ENCODE assay signal across 21 cellular contexts in genomic region chr15:91985297-91985696, GRCh38.
A peak's percentile ranks its signal among the peaks of the same experiment; 100 is the strongest.
DNase-seq lines count a peak whose midpoint lies in the region; ATAC-seq, FAIRE-seq and TF ChIP-seq lines count a peak whose summit lies in the region.
"Had no signal": no experiment of that assay in that cellular context is flagged by ENCODE, and none has a peak within 500 bp of the region (broad histone marks: within the 10 kb centered on the region; RNA-seq: fewer than 3 reads in every experiment).

No MANE protein-coding gene starts in this region.

- POLR2A ChIA-PET in H1 (lab: Charles Lee; ENCODE audit: partially characterized antibody), result no interaction called here

- no peak overlapping the region for H3K18ac ChIP-seq in H1 (ENCODE audit: extremely low read depth, low read length)

- no peak overlapping the region for H3K4me3 Mint-ChIP-seq in stimulated activated naive CD8-positive, alpha-beta T cell treated with anti-CD3 and anti-CD28 coated beads, Interleukin-15, Interleukin-2, amounts not matched to agents 100 ng/mL and 50 ng/mL, for 24 hours
- H3K4me3 Mint-ChIP-seq in type B pancreatic cell (no peak overlapping the region), neural progenitor cell (no peak overlapping the region)
- H3K4me3 Mint-ChIP-seq: CD4-positive, CD25-positive, alpha-beta regulatory T cell; CD8-positive, alpha-beta memory T cell had no signal

- FAIRE-seq in H1 (lab: Jason Lieb, UNC), result no peak
- FAIRE-seq: GM12878 had no signal

- H3K36me3 ChIP-seq in H1 (ENCODE audit: control insufficient read depth in 2 of 4, insufficient read depth in 4 of 4, low read length in 3 of 4) (no peaks in the 10 kb centered on the region), heart right ventricle (no peaks in the 10 kb centered on the region), neural progenitor cell (no peaks in the 10 kb centered on the region)
- H3K36me3 ChIP-seq: BE2C, HAP-1 had no signal

- H3F3A ChIP-seq in neural progenitor cell (ENCODE audit: low read depth), result no peaks in the 10 kb centered on the region

- H4K8ac ChIP-seq in H1 (ENCODE audit: extremely low read depth, insufficient read depth, low read length), result no peak overlapping the region

- no peak for TF ChIP-seq POLR2A in H1 (IDR thresholded peaks at IDR 0.05; ENCODE audit: control extremely low read depth in 1 of 2, low read depth in 2 of 2, low read length in 2 of 2)

- no peaks in the 10 kb centered on the region for H3K36me3 Mint-ChIP-seq in stimulated activated naive CD8-positive, alpha-beta T cell treated with anti-CD3 and anti-CD28 coated beads, Interleukin-15, Interleukin-2, amounts not matched to agents 100 ng/mL and 50 ng/mL, for 24 hours (ENCODE audit: low read depth)
- H3K36me3 Mint-ChIP-seq in type B pancreatic cell (no peaks in the 10 kb centered on the region), neural progenitor cell (no peaks in the 10 kb centered on the region)

- H3K79me1 ChIP-seq in H1 (ENCODE audit: low read depth, low read length), result no peaks in the 10 kb centered on the region; the same call in 1 of the 2 replicates

- H2BK15ac ChIP-seq in H1 (ENCODE audit: low read length), result no peak overlapping the region

- no peak overlapping the region for H4K91ac ChIP-seq in H1 (replicated peaks; ENCODE audit: insufficient read length, low read length)

- H3K27ac ChIP-seq in H1 (ENCODE audit: low read depth, low read length) (no peak overlapping the region), heart right ventricle (no peak overlapping the region), neural progenitor cell (no peak overlapping the region)

- H3K27ac Mint-ChIP-seq in stimulated activated naive CD8-positive, alpha-beta T cell treated with anti-CD3 and anti-CD28 coated beads, Interleukin-15, Interleukin-2, amounts not matched to agents 100 ng/mL and 50 ng/mL, for 24 hours, result peak overlapping the region; percentile 4
- H3K27ac Mint-ChIP-seq in type B pancreatic cell (peak overlapping the region; percentile 46), neural progenitor cell (no peak overlapping the region)

- H3K4me3 ChIP-seq in H1 (ENCODE audit: extremely low read depth in 1 of 4, insufficient read depth in 2 of 4, low read depth in 3 of 4, low read length in 4 of 4) (no peak overlapping the region), heart right ventricle (no peak overlapping the region), neural progenitor cell (no peak overlapping the region)
- H3K4me3 ChIP-seq: GM12878, HAP-1 had no signal

- H2BK20ac ChIP-seq in H1 (ENCODE audit: low read length), result no peak overlapping the region

- 0 out of 2 replicates have a peak overlapping the region, but pooled peaks have one; percentile 9 for H2BK12ac ChIP-seq in H1 (ENCODE audit: low read depth, low read length)

- H3K14ac ChIP-seq in H1 (ENCODE audit: insufficient read length), result no peak overlapping the region

- H2AFZ ChIP-seq in H1 (ENCODE audit: low read length) (no peak overlapping the region), neural progenitor cell (replicated peaks) (no peak overlapping the region)

- TF ChIP-seq CTCF in H1 (IDR thresholded peaks at IDR 0.05; ENCODE audit: control extremely low read depth in 1 of 3, insufficient read depth in 1 of 3, low read depth in 1 of 3, low read length in 3 of 3) (no peak), type B pancreatic cell (conservative IDR thresholded peaks at IDR 0.05) (no peak), heart right ventricle (IDR thresholded peaks at IDR 0.05) (no peak), neural progenitor cell (IDR thresholded peaks at IDR 0.05) (no peak)

- no peak overlapping the region for H2AK5ac ChIP-seq in H1 (ENCODE audit: low read depth, low read length)

- CTCF ChIA-PET in H1 (lab: Charles Lee; ENCODE audit: partially characterized antibody), result interaction anchor here (0.7 to 1.3 kb wide), 5 partner anchors 9 to 93 kb away, joined by 3 read pairs; no protein-coding TSS in a partner anchor

- no peak for ATAC-seq in stimulated activated naive CD8-positive, alpha-beta T cell treated with anti-CD3 and anti-CD28 coated beads, Interleukin-15, Interleukin-2, amounts not matched to agents 100 U/mL and 50 U/mL, for 24 hours
- no peak for ATAC-seq in heart right ventricle
- ATAC-seq: GM12878 had no signal

- H3K27me3 ChIP-seq in H1 (replicated peaks in 1 of 4; ENCODE audit: control insufficient read depth in 3 of 4, extremely low read depth in 1 of 4, insufficient read depth in 3 of 4, low read length in 3 of 4) (no peaks in the 10 kb centered on the region), heart right ventricle (no peaks in the 10 kb centered on the region), neural progenitor cell (no peaks in the 10 kb centered on the region)
- H3K27me3 ChIP-seq: BE2C had no signal

- H3K4ac ChIP-seq in H1 (replicated peaks; ENCODE audit: insufficient read length, low read depth, low read length), result no peak overlapping the region

- H3K4me1 ChIP-seq in H1 (replicated peaks in 1 of 4; ENCODE audit: control insufficient read depth in 3 of 4, insufficient read depth in 4 of 4, low read length in 3 of 4) (peaks cover 0 to 4% (median 2%) of the 10 kb centered on the region in 4 experiments; a peak in 2 of 7 replicates), heart right ventricle (peaks cover 7 to 63% (median 43%) of the 10 kb centered on the region in 9 donors), neural progenitor cell (no peaks in the 10 kb centered on the region)
- H3K4me1 ChIP-seq: HAP-1 had no signal

- H2BK120ac ChIP-seq in H1 (replicated peaks; ENCODE audit: low read depth, low read length), result no peak overlapping the region

- no peak overlapping the region for H3K23ac ChIP-seq in H1 (ENCODE audit: insufficient read length)

- H3K9me3 ChIP-seq in H1 (ENCODE audit: insufficient read depth in 2 of 2, low read depth in 1 of 2, low read length in 1 of 2), result no peaks in the 10 kb centered on the region
- no peaks in the 10 kb centered on the region for H3K9me3 ChIP-seq in heart right ventricle
- no peaks in the 10 kb centered on the region for H3K9me3 ChIP-seq in neural progenitor cell (ENCODE audit: low read depth)
- H3K9me3 ChIP-seq: BE2C, HAP-1 had no signal

- H3K27me3 Mint-ChIP-seq in stimulated activated naive CD8-positive, alpha-beta T cell treated with anti-CD3 and anti-CD28 coated beads, Interleukin-15, Interleukin-2, amounts not matched to agents 100 ng/mL and 50 ng/mL, for 24 hours, result no peaks in the 10 kb centered on the region
- no peaks in the 10 kb centered on the region for H3K27me3 Mint-ChIP-seq in type B pancreatic cell
- peaks cover 7% of the 10 kb centered on the region for H3K27me3 Mint-ChIP-seq in neural progenitor cell (ENCODE audit: insufficient read depth, low read depth)
- H3K27me3 Mint-ChIP-seq: CD4-positive, CD25-positive, alpha-beta regulatory T cell had no signal

- H4K20me1 ChIP-seq in H1 (replicated peaks in 1 of 2; ENCODE audit: control insufficient read depth in 1 of 2, insufficient read depth in 2 of 2, low read length in 2 of 2) (no peaks in the 10 kb centered on the region), neural progenitor cell (ENCODE audit: low read depth) (no peaks in the 10 kb centered on the region)

- DNase-seq in stimulated activated naive CD8-positive, alpha-beta T cell treated with anti-CD3 and anti-CD28 coated beads, Interleukin-15, Interleukin-2, amounts not matched to agents 100 U/mL and 50 U/mL, for 24 hours, result no peak
- DNase-seq in H1 (ENCODE audit: low read depth in 1 of 2, low spot score in 2 of 2) (no peak), type B pancreatic cell (ENCODE audit: extremely low spot score, unreplicated experiment) (no peak), heart right ventricle (no peak), neural progenitor cell (ENCODE audit: low spot score) (no peak), NCI-H2081 (lab: John Stamatoyannopoulos, UW) (no peak)
- DNase-seq: 8988T; ACHN; BE2C; C1 segment of cervical spinal cord; CD4-positive, CD25-positive, alpha-beta regulatory T cell; CD8-positive, alpha-beta memory T cell; COR-L47; DMS 273 treated with DMSO at 0.1 percent for 48 hours; DMS53; DND-41; EL; GOT3 had no signal

- H3K4me1 Mint-ChIP-seq in stimulated activated naive CD8-positive, alpha-beta T cell treated with anti-CD3 and anti-CD28 coated beads, Interleukin-15, Interleukin-2, amounts not matched to agents 100 ng/mL and 50 ng/mL, for 24 hours (ENCODE audit: low read depth), result no peaks in the 10 kb centered on the region
- no peaks in the 10 kb centered on the region for H3K4me1 Mint-ChIP-seq in type B pancreatic cell (ENCODE audit: unreplicated experiment)
- no peaks in the 10 kb centered on the region for H3K4me1 Mint-ChIP-seq in neural progenitor cell

- H3K56ac ChIP-seq in H1 (replicated peaks; ENCODE audit: insufficient read length, low read depth, low read length), result no peak overlapping the region

- H4K5ac ChIP-seq in H1 (ENCODE audit: insufficient read length, low read depth, low read length), result no peak overlapping the region

- 89% methylated on average over 7 of the region's 7 CpGs; no CpG with 5 or more reads in 1 of the 2 experiments for WGBS in H1 (ENCODE audit: extremely low coverage in 1 of 2, insufficient coverage in 1 of 2, insufficient read length in 1 of 2, insufficient replicate concordance in 2 of 2, low coverage in 1 of 2, low lambda C conversion rate in 2 of 2, missing lambda C conversion rate in 1 of 2), 2 experiments
- WGBS in heart right ventricle, 2 donors, result 91 to 93% methylated on average over 7 of the region's 7 CpGs

- H3K23me2 ChIP-seq in H1 (ENCODE audit: low read depth, low read length), result no peaks in the 10 kb centered on the region

- H3K9me3 Mint-ChIP-seq in stimulated activated naive CD8-positive, alpha-beta T cell treated with anti-CD3 and anti-CD28 coated beads, Interleukin-15, Interleukin-2, amounts not matched to agents 100 ng/mL and 50 ng/mL, for 24 hours, result no peaks in the 10 kb centered on the region
- H3K9me3 Mint-ChIP-seq in type B pancreatic cell (no peaks in the 10 kb centered on the region), neural progenitor cell (no peaks in the 10 kb centered on the region)
- H3K9me3 Mint-ChIP-seq: CD8-positive, alpha-beta memory T cell had no signal

- no peak for TF ChIP-seq EP300 in H1 (IDR thresholded peaks at IDR 0.05; ENCODE audit: borderline replicate concordance in 1 of 2, low read depth in 2 of 2, low read length in 2 of 2)

- intact Hi-C loops in heart right ventricle (cut with DNase I), result loop anchor here in 1 of 10 donors (10.0 kb wide), 1 partner anchor 60 kb away; no protein-coding TSS in a partner anchor

- no peak overlapping the region for H3K9ac ChIP-seq in H1 (replicated peaks in 1 of 4; ENCODE audit: extremely low read depth in 1 of 4, low read depth in 3 of 4, low read length in 3 of 4)
- H3K9ac ChIP-seq in neural progenitor cell, result no peak overlapping the region

- TF ChIP-seq RAD21 in H1 (IDR thresholded peaks at IDR 0.05 in 1 of 2, conservative IDR thresholded peaks at IDR 0.05 in 1 of 2; ENCODE audit: low read depth in 2 of 2, low read length in 2 of 2), result no peak

- H3K79me2 ChIP-seq in H1 (ENCODE audit: control insufficient read depth in 1 of 2, insufficient read depth in 2 of 2, low read length in 2 of 2), result no peaks in the 10 kb centered on the region; a peak in 1 of 4 replicates
- no peaks in the 10 kb centered on the region for H3K79me2 ChIP-seq in neural progenitor cell (ENCODE audit: low read depth)

- H2BK5ac ChIP-seq in H1 (ENCODE audit: low read depth, low read length), result no peak overlapping the region

- no peak overlapping the region for H3K4me2 ChIP-seq in H1 (ENCODE audit: insufficient read depth in 1 of 2, low read depth in 2 of 2, low read length in 2 of 2)
- no peak overlapping the region for H3K4me2 ChIP-seq in neural progenitor cell
